Comparison of ENCODE assay signal across 8 cellular contexts in the genomic region with DNA sequence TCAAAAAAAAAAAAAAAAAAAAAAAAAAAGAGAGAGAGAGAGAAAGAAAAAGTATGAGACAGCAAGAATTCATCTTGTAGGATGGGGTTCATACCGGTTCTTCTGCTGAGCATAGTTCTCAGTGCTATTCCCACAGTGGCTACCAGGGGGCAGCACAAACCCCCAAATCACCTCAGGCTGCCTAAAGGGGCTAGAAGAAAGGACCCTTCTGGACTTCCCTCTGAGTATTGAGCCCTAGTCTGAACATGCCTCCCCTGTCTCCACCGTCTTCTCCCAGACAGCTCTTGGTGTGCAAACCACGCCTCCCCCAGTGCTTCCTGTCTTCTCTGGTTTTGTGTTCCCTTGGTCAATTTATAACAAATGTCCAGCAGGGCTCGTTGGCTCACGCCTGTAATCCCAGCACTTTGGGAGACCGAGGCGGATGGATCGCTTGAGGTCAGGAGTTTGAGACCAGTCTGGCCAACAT. TPM values are rescaled to one million over a fixed set of nuclear protein-coding genes. Genes with fewer than 3 reads are reported as not detected.
DNase-seq lines count a peak whose midpoint lies in the region; TF ChIP-seq lines count a peak whose summit lies in the region.

No MANE protein-coding gene starts in this region.

- TF ChIP-seq CTCF in OCI-LY3 (IDR thresholded peaks at IDR 0.05; ENCODE audit: low read depth, low read length), result peak; percentile 80
- TF ChIP-seq CTCF in esophagus squamous epithelium (IDR thresholded peaks at IDR 0.05), result peak; percentile 32 to 81 (median 71)
- peak; percentile 77 for TF ChIP-seq CTCF in nephron progenitor cell (IDR thresholded peaks at IDR 0.05)
- peak; percentile 87 for TF ChIP-seq CTCF in type B pancreatic cell (conservative IDR thresholded peaks at IDR 0.05)

- H3K9ac ChIP-seq in OCI-LY3 (ENCODE audit: low read length), result peak overlapping the region; percentile 12; the same call in 1 of the 2 replicates

- H3K4me1 Mint-ChIP-seq in nephron progenitor cell, result peaks cover 27% of the 10 kb centered on the region
- H3K4me1 Mint-ChIP-seq in type B pancreatic cell (ENCODE audit: unreplicated experiment), result peaks cover 22% of the 10 kb centered on the region

- H4K20me1 ChIP-seq in OCI-LY3 (ENCODE audit: insufficient read depth, low read length), result no peaks in the 10 kb centered on the region

- H3K4me3 Mint-ChIP-seq in nephron progenitor cell (no peak overlapping the region), type B pancreatic cell (no peak overlapping the region)

- H3K27ac ChIP-seq in OCI-LY3 (ENCODE audit: low read length) (no peak overlapping the region), esophagus squamous epithelium (no peak overlapping the region)

- 11 to 34% methylated on average over 5 to 8 of the region's 8 CpGs for WGBS in esophagus squamous epithelium, 2 donors

- H3K9me3 Mint-ChIP-seq in nephron progenitor cell, result no peaks in the 10 kb centered on the region
- H3K9me3 Mint-ChIP-seq in type B pancreatic cell, result no peaks in the 10 kb centered on the region

- DNase-seq in EL, result peak; percentile 77
- DNase-seq in HUDEP-2 (lab: John Stamatoyannopoulos, UW; ENCODE audit: unreplicated experiment in 76 of 76), result peak in 53 of 76 experiments; percentile 1 to 69 (median 30)
- peak; percentile 56 for DNase-seq in activated T-cell treated with anti-CD3 and anti-CD28 coated beads for 4 hours
- no peak for DNase-seq in esophagus squamous epithelium (lab: John Stamatoyannopoulos, UW)
- DNase-seq in nephron progenitor cell, result peak; percentile 85
- no peak for DNase-seq in type B pancreatic cell (ENCODE audit: extremely low spot score, unreplicated experiment)
- DNase-seq in cerebellar nuclear complex (lab: John Stamatoyannopoulos, UW), result no peak

- intact Hi-C loops in esophagus squamous epithelium (cut with DNase I), result no loop called here

- H3K4me3 ChIP-seq in OCI-LY3 (ENCODE audit: low read length), result peak overlapping the region; percentile 62
- H3K4me3 ChIP-seq in esophagus squamous epithelium, result no peak overlapping the region

- H2AFZ ChIP-seq in OCI-LY3 (ENCODE audit: low read depth, low read length), result peak overlapping the region; percentile 28; the same call in 1 of the 2 replicates

- no peak for TF ChIP-seq POLR2A in esophagus squamous epithelium (IDR thresholded peaks at IDR 0.05)

- H3K9me3 ChIP-seq in OCI-LY3 (ENCODE audit: insufficient read depth, low read length) (no peaks in the 10 kb centered on the region), esophagus squamous epithelium (no peaks in the 10 kb centered on the region)

- H3K36me3 Mint-ChIP-seq in nephron progenitor cell (ENCODE audit: low read depth) (no peaks in the 10 kb centered on the region), type B pancreatic cell (no peaks in the 10 kb centered on the region)

- no peaks in the 10 kb centered on the region for H3K36me3 ChIP-seq in OCI-LY3 (replicated peaks; ENCODE audit: low read depth, low read length)
- no peaks in the 10 kb centered on the region for H3K36me3 ChIP-seq in esophagus squamous epithelium

- H3K27ac Mint-ChIP-seq in nephron progenitor cell (peak overlapping the region; percentile 34), type B pancreatic cell (no peak overlapping the region)

- H3K27me3 ChIP-seq in OCI-LY3 (ENCODE audit: low read depth, low read length), result peaks cover 31% of the 10 kb centered on the region
- peaks cover 0 to 34% (median 4%) of the 10 kb centered on the region in 4 donors for H3K27me3 ChIP-seq in esophagus squamous epithelium

- no peaks in the 10 kb centered on the region for H3K79me2 ChIP-seq in OCI-LY3 (ENCODE audit: low read length)

- H3K27me3 Mint-ChIP-seq in nephron progenitor cell (ENCODE audit: low read depth, poor library complexity), result peaks cover 33% of the 10 kb centered on the region
- H3K27me3 Mint-ChIP-seq in type B pancreatic cell, result peaks cover 37% of the 10 kb centered on the region

- H3K4me1 ChIP-seq in OCI-LY3 (ENCODE audit: low read length) (peaks cover 31% of the 10 kb centered on the region), esophagus squamous epithelium (peaks cover 21 to 35% (median 22%) of the 10 kb centered on the region in 3 donors)

- peak overlapping the region; percentile 59 for H3K4me2 ChIP-seq in OCI-LY3 (ENCODE audit: low read length)

RNA-seq across cellular contexts. Expression of a gene that starts 31.3 kb away (rescaled TPM):
- total RNA-seq in esophagus squamous epithelium (10 to 100 TPM; 30.5 to 44.1 (median 38.7) TPM), type B pancreatic cell (ENCODE audit: low replicate concordance) (48.3 and 52.5 TPM in 2 replicates)

RNA-seq across cellular contexts. Expression of a gene that starts 59.8 kb away (rescaled TPM):
- 10 to 100 TPM; 13.2 to 29.9 (median 23.7) TPM for total RNA-seq in esophagus squamous epithelium
- total RNA-seq in type B pancreatic cell (ENCODE audit: low replicate concordance), result 87.8 and 227 TPM in 2 replicates

Comparison
In these comparisons a context has a peak if more than half of its experiments do, and no peak if none do; other contexts are left out.
1. DNase-seq: peak in EL (single experiment), HUDEP-2 (53 of 76), activated T-cell treated with anti-CD3 and anti-CD28 coated beads for 4 hours (single experiment) and nephron progenitor cell (single experiment); none in esophagus squamous epithelium (single experiment), type B pancreatic cell (single experiment) and cerebellar nuclear complex (0 of 2).
2. Peak in every context shown above with its lines, with median percentiles within 50 percentile points of each other: CTCF ChIP-seq.